ENCODE assay signal across 1 cellular context in the genomic region with DNA sequence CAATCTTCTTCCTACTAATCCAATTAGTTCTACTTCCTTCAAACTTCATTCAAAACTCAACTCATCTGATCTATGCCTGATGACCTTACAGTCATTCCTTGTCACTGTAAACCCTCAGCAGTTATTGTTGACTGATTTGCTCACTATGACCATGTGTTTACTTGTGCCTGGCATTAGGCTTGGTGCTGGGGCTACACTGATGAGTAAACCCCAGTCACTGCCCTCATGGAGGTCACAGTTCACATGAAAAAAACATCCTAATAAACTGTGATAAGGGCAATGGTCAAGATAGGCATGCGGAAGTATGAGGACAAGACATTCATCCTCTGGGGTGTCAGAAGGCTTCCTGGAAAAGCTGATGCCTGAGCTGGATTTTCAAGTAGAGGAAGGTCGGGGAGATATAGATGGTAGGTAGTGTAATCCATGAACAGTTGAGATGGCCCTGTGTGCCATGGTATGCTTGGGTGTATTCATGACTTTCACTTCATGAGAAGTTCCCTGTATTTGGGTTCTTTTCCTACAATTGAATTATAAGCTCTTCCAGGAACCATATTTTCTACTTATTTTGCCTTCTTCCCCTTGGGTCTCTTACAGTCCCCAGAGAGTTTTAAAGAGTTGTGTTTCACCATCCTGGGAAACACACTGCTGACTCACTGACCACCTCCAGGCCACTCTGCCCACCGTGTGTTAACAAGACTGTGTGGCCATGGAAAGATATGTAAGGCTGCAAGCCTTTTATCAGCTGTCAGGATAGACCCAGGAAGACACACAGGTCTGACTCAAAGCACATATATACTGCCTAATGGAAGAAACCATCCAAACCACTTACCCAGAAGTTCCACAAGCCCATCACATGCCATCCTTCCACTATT.
A peak's percentile ranks its signal among the peaks of the same experiment; 100 is the strongest.
TF ChIP-seq lines count a peak whose summit lies in the region.

No MANE protein-coding gene starts in this region.

TF ChIP-seq in K562, 482 proteins besides CTCF, POLR2A, EP300 and RAD21 (continued from another document and continues in another):
- TF ChIP-seq, protein P1, sequence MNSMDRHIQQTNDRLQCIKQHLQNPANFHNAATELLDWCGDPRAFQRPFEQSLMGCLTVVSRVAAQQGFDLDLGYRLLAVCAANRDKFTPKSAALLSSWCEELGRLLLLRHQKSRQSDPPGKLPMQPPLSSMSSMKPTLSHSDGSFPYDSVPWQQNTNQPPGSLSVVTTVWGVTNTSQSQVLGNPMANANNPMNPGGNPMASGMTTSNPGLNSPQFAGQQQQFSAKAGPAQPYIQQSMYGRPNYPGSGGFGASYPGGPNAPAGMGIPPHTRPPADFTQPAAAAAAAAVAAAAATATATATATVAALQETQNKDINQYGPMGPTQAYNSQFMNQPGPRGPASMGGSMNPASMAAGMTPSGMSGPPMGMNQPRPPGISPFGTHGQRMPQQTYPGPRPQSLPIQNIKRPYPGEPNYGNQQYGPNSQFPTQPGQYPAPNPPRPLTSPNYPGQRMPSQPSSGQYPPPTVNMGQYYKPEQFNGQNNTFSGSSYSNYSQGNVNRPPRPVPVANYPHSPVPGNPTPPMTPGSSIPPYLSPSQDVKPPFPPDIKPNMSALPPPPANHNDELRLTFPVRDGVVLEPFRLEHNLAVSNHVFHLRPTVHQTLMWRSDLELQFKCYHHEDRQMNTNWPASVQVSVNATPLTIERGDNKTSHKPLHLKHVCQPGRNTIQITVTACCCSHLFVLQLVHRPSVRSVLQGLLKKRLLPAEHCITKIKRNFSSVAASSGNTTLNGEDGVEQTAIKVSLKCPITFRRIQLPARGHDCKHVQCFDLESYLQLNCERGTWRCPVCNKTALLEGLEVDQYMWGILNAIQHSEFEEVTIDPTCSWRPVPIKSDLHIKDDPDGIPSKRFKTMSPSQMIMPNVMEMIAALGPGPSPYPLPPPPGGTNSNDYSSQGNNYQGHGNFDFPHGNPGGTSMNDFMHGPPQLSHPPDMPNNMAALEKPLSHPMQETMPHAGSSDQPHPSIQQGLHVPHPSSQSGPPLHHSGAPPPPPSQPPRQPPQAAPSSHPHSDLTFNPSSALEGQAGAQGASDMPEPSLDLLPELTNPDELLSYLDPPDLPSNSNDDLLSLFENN (IDR thresholded peaks at IDR 0.05; ENCODE audit: low read depth in 2 of 2, low read length in 2 of 2): no peak
- TF ChIP-seq TEAD4 (IDR thresholded peaks at IDR 0.05; ENCODE audit: low read length) (peak; percentile 56), TEAD4 (CRISPR knock-in tag; IDR thresholded peaks at IDR 0.05; ENCODE audit: borderline replicate concordance) (no peak), SREBF1 (IDR thresholded peaks at IDR 0.05; ENCODE audit: borderline replicate concordance, low read depth, low read length) (no peak), NR4A1 (CRISPR knock-in tag; IDR thresholded peaks at IDR 0.05) (no peak), NR4A1 (tag; IDR thresholded peaks at IDR 0.05) (no peak), ZBTB8A (IDR thresholded peaks at IDR 0.05; ENCODE audit: partially characterized antibody) (no peak), TCF3 (CRISPR knock-in tag; IDR thresholded peaks at IDR 0.05) (peak; percentile 81), C11orf30 (IDR thresholded peaks at IDR 0.05; ENCODE audit: low read depth) (0 out of 2 replicates have a peak, but pooled peaks have one; percentile 16), TCF7 (IDR thresholded peaks at IDR 0.05; ENCODE audit: borderline replicate concordance) (no peak), KDM1A (IDR thresholded peaks at IDR 0.05) (peak; percentile 61 to 62; a peak in 3 of 4 replicates), HDAC2 (IDR thresholded peaks at IDR 0.05) (0 out of 2 replicates have a peak, but pooled peaks have one; percentile 25), HDAC1 (IDR thresholded peaks at IDR 0.05) (peak in 1 of 2 experiments; percentile 34; a peak in 1 of 4 replicates), BRF1 (IDR thresholded peaks at IDR 0.05; ENCODE audit: borderline replicate concordance, extremely low read depth, insufficient read length) (no peak), BCOR (IDR thresholded peaks at IDR 0.05) (no peak), NFYB (IDR thresholded peaks at IDR 0.05; ENCODE audit: extremely low read depth, insufficient read length) (no peak), MEIS2 (IDR thresholded peaks at IDR 0.05; ENCODE audit: partially characterized antibody) (peak; percentile 10), CEBPG (CRISPR knock-in tag; IDR thresholded peaks at IDR 0.05) (no peak), CEBPG (tag; conservative IDR thresholded peaks at IDR 0.05 in 1 of 2, IDR thresholded peaks at IDR 0.05 in 1 of 2) (peak in 1 of 2 experiments; percentile 53; a peak in 1 of 4 replicates), ZBTB17 (CRISPR knock-in tag; IDR thresholded peaks at IDR 0.05) (0 out of 2 replicates have a peak, but pooled peaks have one; percentile 23), NFE2 (IDR thresholded peaks at IDR 0.05; ENCODE audit: low read depth) (peak; percentile 65), STAT5B (CRISPR knock-in tag; IDR thresholded peaks at IDR 0.05) (no peak), NCOA1 (IDR thresholded peaks at IDR 0.05; ENCODE audit: low read depth) (no peak), CAMTA2 (CRISPR knock-in tag; conservative IDR thresholded peaks at IDR 0.05) (no peak), TAL1 (IDR thresholded peaks at IDR 0.05) (peak; percentile 30; the same call in 1 of the 2 replicates), GABPA (tag; conservative IDR thresholded peaks at IDR 0.05; ENCODE audit: low read depth) (no peak), ARNT (IDR thresholded peaks at IDR 0.05) (no peak), ZNF408 (CRISPR knock-in tag; IDR thresholded peaks at IDR 0.05; ENCODE audit: low read depth) (no peak), SMARCA4 (IDR thresholded peaks at IDR 0.05) (0 out of 2 replicates have a peak, but pooled peaks have one; percentile 22), MTA1 (IDR thresholded peaks at IDR 0.05; ENCODE audit: borderline replicate concordance) (no peak), POLR2AphosphoS5 (IDR thresholded peaks at IDR 0.05; ENCODE audit: control insufficient read depth, insufficient read depth, low read depth, low read length) (no peak), MTA3 (IDR thresholded peaks at IDR 0.05; ENCODE audit: borderline replicate concordance) (no peak), ZNF134 (CRISPR knock-in tag; conservative IDR thresholded peaks at IDR 0.05) (no peak), ARID2 (IDR thresholded peaks at IDR 0.05) (no peak), TEAD1 (CRISPR knock-in tag; IDR thresholded peaks at IDR 0.05) (0 out of 4 replicates have a peak, but pooled peaks of 1 of the 2 experiments have one; percentile 36), ETV5 (CRISPR knock-in tag; IDR thresholded peaks at IDR 0.05; ENCODE audit: low read depth) (peak; percentile 40; the same call in 1 of the 2 replicates)
- TF ChIP-seq, protein P2, sequence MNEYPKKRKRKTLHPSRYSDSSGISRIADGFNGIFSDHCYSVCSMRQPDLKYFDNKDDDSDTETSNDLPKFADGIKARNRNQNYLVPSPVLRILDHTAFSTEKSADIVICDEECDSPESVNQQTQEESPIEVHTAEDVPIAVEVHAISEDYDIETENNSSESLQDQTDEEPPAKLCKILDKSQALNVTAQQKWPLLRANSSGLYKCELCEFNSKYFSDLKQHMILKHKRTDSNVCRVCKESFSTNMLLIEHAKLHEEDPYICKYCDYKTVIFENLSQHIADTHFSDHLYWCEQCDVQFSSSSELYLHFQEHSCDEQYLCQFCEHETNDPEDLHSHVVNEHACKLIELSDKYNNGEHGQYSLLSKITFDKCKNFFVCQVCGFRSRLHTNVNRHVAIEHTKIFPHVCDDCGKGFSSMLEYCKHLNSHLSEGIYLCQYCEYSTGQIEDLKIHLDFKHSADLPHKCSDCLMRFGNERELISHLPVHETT (CRISPR knock-in tag; conservative IDR thresholded peaks at IDR 0.05 in 1 of 2, IDR thresholded peaks at IDR 0.05 in 1 of 2): 0 out of 4 replicates have a peak, but pooled peaks of 1 of the 2 experiments have one; percentile 43
- TF ChIP-seq, protein P3, sequence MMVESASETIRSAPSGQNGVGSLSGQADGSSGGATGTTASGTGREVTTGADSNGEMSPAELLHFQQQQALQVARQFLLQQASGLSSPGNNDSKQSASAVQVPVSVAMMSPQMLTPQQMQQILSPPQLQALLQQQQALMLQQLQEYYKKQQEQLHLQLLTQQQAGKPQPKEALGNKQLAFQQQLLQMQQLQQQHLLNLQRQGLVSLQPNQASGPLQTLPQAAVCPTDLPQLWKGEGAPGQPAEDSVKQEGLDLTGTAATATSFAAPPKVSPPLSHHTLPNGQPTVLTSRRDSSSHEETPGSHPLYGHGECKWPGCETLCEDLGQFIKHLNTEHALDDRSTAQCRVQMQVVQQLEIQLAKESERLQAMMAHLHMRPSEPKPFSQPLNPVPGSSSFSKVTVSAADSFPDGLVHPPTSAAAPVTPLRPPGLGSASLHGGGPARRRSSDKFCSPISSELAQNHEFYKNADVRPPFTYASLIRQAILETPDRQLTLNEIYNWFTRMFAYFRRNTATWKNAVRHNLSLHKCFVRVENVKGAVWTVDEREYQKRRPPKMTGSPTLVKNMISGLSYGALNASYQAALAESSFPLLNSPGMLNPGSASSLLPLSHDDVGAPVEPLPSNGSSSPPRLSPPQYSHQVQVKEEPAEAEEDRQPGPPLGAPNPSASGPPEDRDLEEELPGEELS (CRISPR knock-in tag; IDR thresholded peaks at IDR 0.05; ENCODE audit: borderline replicate concordance): no peak
- TF ChIP-seq, protein P4, sequence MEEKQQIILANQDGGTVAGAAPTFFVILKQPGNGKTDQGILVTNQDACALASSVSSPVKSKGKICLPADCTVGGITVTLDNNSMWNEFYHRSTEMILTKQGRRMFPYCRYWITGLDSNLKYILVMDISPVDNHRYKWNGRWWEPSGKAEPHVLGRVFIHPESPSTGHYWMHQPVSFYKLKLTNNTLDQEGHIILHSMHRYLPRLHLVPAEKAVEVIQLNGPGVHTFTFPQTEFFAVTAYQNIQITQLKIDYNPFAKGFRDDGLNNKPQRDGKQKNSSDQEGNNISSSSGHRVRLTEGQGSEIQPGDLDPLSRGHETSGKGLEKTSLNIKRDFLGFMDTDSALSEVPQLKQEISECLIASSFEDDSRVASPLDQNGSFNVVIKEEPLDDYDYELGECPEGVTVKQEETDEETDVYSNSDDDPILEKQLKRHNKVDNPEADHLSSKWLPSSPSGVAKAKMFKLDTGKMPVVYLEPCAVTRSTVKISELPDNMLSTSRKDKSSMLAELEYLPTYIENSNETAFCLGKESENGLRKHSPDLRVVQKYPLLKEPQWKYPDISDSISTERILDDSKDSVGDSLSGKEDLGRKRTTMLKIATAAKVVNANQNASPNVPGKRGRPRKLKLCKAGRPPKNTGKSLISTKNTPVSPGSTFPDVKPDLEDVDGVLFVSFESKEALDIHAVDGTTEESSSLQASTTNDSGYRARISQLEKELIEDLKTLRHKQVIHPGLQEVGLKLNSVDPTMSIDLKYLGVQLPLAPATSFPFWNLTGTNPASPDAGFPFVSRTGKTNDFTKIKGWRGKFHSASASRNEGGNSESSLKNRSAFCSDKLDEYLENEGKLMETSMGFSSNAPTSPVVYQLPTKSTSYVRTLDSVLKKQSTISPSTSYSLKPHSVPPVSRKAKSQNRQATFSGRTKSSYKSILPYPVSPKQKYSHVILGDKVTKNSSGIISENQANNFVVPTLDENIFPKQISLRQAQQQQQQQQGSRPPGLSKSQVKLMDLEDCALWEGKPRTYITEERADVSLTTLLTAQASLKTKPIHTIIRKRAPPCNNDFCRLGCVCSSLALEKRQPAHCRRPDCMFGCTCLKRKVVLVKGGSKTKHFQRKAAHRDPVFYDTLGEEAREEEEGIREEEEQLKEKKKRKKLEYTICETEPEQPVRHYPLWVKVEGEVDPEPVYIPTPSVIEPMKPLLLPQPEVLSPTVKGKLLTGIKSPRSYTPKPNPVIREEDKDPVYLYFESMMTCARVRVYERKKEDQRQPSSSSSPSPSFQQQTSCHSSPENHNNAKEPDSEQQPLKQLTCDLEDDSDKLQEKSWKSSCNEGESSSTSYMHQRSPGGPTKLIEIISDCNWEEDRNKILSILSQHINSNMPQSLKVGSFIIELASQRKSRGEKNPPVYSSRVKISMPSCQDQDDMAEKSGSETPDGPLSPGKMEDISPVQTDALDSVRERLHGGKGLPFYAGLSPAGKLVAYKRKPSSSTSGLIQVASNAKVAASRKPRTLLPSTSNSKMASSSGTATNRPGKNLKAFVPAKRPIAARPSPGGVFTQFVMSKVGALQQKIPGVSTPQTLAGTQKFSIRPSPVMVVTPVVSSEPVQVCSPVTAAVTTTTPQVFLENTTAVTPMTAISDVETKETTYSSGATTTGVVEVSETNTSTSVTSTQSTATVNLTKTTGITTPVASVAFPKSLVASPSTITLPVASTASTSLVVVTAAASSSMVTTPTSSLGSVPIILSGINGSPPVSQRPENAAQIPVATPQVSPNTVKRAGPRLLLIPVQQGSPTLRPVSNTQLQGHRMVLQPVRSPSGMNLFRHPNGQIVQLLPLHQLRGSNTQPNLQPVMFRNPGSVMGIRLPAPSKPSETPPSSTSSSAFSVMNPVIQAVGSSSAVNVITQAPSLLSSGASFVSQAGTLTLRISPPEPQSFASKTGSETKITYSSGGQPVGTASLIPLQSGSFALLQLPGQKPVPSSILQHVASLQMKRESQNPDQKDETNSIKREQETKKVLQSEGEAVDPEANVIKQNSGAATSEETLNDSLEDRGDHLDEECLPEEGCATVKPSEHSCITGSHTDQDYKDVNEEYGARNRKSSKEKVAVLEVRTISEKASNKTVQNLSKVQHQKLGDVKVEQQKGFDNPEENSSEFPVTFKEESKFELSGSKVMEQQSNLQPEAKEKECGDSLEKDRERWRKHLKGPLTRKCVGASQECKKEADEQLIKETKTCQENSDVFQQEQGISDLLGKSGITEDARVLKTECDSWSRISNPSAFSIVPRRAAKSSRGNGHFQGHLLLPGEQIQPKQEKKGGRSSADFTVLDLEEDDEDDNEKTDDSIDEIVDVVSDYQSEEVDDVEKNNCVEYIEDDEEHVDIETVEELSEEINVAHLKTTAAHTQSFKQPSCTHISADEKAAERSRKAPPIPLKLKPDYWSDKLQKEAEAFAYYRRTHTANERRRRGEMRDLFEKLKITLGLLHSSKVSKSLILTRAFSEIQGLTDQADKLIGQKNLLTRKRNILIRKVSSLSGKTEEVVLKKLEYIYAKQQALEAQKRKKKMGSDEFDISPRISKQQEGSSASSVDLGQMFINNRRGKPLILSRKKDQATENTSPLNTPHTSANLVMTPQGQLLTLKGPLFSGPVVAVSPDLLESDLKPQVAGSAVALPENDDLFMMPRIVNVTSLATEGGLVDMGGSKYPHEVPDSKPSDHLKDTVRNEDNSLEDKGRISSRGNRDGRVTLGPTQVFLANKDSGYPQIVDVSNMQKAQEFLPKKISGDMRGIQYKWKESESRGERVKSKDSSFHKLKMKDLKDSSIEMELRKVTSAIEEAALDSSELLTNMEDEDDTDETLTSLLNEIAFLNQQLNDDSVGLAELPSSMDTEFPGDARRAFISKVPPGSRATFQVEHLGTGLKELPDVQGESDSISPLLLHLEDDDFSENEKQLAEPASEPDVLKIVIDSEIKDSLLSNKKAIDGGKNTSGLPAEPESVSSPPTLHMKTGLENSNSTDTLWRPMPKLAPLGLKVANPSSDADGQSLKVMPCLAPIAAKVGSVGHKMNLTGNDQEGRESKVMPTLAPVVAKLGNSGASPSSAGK (IDR thresholded peaks at IDR 0.05): no peak
- TF ChIP-seq, protein P5, sequence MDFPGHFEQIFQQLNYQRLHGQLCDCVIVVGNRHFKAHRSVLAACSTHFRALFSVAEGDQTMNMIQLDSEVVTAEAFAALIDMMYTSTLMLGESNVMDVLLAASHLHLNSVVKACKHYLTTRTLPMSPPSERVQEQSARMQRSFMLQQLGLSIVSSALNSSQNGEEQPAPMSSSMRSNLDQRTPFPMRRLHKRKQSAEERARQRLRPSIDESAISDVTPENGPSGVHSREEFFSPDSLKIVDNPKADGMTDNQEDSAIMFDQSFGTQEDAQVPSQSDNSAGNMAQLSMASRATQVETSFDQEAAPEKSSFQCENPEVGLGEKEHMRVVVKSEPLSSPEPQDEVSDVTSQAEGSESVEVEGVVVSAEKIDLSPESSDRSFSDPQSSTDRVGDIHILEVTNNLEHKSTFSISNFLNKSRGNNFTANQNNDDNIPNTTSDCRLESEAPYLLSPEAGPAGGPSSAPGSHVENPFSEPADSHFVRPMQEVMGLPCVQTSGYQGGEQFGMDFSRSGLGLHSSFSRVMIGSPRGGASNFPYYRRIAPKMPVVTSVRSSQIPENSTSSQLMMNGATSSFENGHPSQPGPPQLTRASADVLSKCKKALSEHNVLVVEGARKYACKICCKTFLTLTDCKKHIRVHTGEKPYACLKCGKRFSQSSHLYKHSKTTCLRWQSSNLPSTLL (IDR thresholded peaks at IDR 0.05): no peak
